In the genomic region with DNA sequence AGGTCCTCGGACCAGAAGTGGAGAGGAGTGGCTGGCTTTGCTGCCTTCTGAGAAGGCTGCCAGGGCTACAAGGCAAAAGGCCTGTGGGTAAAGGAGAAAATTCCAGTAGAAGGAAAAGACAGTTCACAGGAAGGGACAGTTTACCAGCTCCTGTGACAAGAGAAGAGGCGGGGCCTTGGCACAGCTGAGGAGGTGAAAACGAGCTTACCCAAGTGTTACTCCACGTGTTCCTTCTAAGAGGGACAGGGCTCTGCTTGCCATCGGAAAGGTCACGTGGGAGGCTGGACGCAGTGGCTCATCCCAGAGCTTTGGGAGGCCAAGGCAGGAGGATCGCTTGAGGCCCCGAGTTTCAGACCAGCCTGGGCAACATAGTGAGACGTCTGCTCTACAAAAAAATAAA, we compare ENCODE assay signal across 19 cellular contexts.
"Had no signal": no experiment of that assay in that cellular context is flagged by ENCODE, and none has a peak within 500 bp of the region (broad histone marks: within the 10 kb centered on the region; RNA-seq: fewer than 3 reads in every experiment).

No MANE protein-coding gene starts in this region.

- ATAC-seq: foreskin keratinocyte, left cardiac atrium, left ventricle myocardium superior, upper lobe of right lung had no signal

- H3K27ac Mint-ChIP-seq: immature natural killer cell; stimulated activated naive CD8-positive, alpha-beta T cell treated with anti-CD3 and anti-CD28 coated beads, Interleukin-15, Interleukin-2, amounts not matched to agents 100 ng/mL and 50 ng/mL, for 24 hours had no signal

- H3K9me3 ChIP-seq: colonic mucosa, neutrophil, right atrium auricular region, sigmoid colon, tibial nerve, upper lobe of right lung had no signal

- H3K4me3 Mint-ChIP-seq: stimulated activated naive CD8-positive, alpha-beta T cell treated with anti-CD3 and anti-CD28 coated beads, Interleukin-15, Interleukin-2, amounts not matched to agents 100 ng/mL and 50 ng/mL, for 24 hours had no signal

- H3K9me3 Mint-ChIP-seq: immature natural killer cell; naive B cell; stimulated activated naive CD8-positive, alpha-beta T cell treated with anti-CD3 and anti-CD28 coated beads, Interleukin-15, Interleukin-2, amounts not matched to agents 100 ng/mL and 50 ng/mL, for 24 hours had no signal

- H3K27me3 ChIP-seq: colonic mucosa, right atrium auricular region, sigmoid colon, tibial nerve, upper lobe of right lung had no signal

- H3K4me1 ChIP-seq: foreskin keratinocyte had no signal

- H3K36me3 Mint-ChIP-seq: immature natural killer cell, naive B cell had no signal

- H3K27ac ChIP-seq: colonic mucosa, foreskin keratinocyte, neutrophil, right atrium auricular region, skin epidermis, tibial nerve, upper lobe of right lung had no signal

- H3K4me3 ChIP-seq: colonic mucosa, lung, right atrium auricular region, sigmoid colon, skin epidermis, tibial nerve, upper lobe of right lung had no signal

- H3K36me3 ChIP-seq: colonic mucosa, neutrophil, right atrium auricular region, sigmoid colon, tibial nerve, upper lobe of right lung had no signal

- DNase-seq: colonic mucosa; dermis blood vessel endothelial cell; erythroblast; foreskin keratinocyte; immature natural killer cell; left cardiac atrium; left ventricle myocardium superior; mesenchymal stem cell; naive B cell; posterior cingulate gyrus; sigmoid colon; stimulated activated CD4-positive, alpha-beta T cell treated with anti-CD3 and anti-CD28 coated beads, Interleukin-2, amount 100 ng/mL, for 48 hours; upper lobe of right lung had no signal
